Comparison of ENCODE assay signal across 24 cellular contexts in genomic region chr7:111508387-111508786, GRCh38. TPM values are rescaled to one million over a fixed set of nuclear protein-coding genes. Genes with fewer than 3 reads are reported as not detected.
DNase-seq lines count a peak whose midpoint lies in the region; ATAC-seq lines count a peak whose summit lies in the region.
"Had no signal": no experiment of that assay in that cellular context is flagged by ENCODE, and none has a peak within 500 bp of the region (broad histone marks: within the 10 kb centered on the region; RNA-seq: fewer than 3 reads in every experiment).

No MANE protein-coding gene starts in this region.

- DNase-seq in A172 (ENCODE audit: low spot score): no peak
- DNase-seq: activated CD4-positive, alpha-beta T cell treated with anti-CD3 and anti-CD28 coated beads for 4 hours; activated gamma-delta T cell treated with Interleukin-2 at 50 U/mL for 16 hours; activated T-cell treated with anti-CD3 and anti-CD28 coated beads, Interleukin-2, amount 50 U/mL, for 24 hours; body of pancreas; DMS53; foreskin fibroblast; GDM1; heart right ventricle; left colon; mesendoderm; NCI-H146; NCI-H524; NK-92 treated with Interleukin-12 subunit alpha and Interleukin-12 subunit beta, amount 100 ng/mL, for 24 hours; Peyer's patch; sigmoid colon; stimulated activated CD8-positive, alpha-beta memory T cell treated with anti-CD3 and anti-CD28 coated beads, Interleukin-4, amount 100 ng/mL, for 48 hours; transverse colon had no signal

- ATAC-seq in GM19351 (IDR thresholded peaks at IDR 0.05; ENCODE audit: unreplicated experiment): peak; percentile 70
- ATAC-seq in HG02759 (IDR thresholded peaks at IDR 0.05; ENCODE audit: unreplicated experiment): peak; percentile 85
- peak; percentile 69 for ATAC-seq in HG03571 (IDR thresholded peaks at IDR 0.05; ENCODE audit: unreplicated experiment)
- no peak for ATAC-seq in HG03342 (IDR thresholded peaks at IDR 0.05; ENCODE audit: unreplicated experiment)
- no peak for ATAC-seq in GM19397 (IDR thresholded peaks at IDR 0.05; ENCODE audit: unreplicated experiment)
- no peak for ATAC-seq in GM19452 (IDR thresholded peaks at IDR 0.05; ENCODE audit: unreplicated experiment)
- ATAC-seq: body of pancreas, heart right ventricle, left colon had no signal

RNA-seq across cellular contexts. Expression of gene IMMP2L, which starts 53.9 kb away (rescaled TPM):
- 10.8 and 22.6 TPM in 2 replicates for total RNA-seq in A172 (2014; rRNA removed; shearing (Covaris generic))

Comparison
In these comparisons a context has a peak if more than half of its experiments do, and no peak if none do; other contexts are left out.
1. ATAC-seq: peak in GM19351 (single experiment), HG02759 (single experiment) and HG03571 (single experiment); none in HG03342 (single experiment), GM19397 (single experiment) and GM19452 (single experiment).